In the genomic region with DNA sequence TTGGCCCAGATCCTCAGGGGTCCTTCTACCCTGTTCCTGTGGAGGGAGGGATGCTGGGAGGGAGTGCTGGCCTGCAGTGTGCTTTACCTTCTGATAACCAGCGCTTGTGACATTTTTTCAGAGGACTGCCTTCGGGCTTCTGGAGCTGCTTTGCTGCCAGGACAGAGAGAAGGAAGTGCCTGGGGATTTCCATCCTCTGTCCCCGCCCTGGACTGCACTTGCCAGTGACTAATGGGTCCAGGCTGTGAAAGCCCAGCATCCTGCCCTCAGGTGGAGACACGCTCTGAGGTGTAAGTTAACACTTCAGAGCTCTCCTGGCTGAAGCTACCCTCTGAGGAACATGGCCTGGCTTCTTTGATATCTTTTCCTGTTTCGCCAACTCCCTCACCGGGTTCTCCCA, we compare ENCODE assay signal across 24 cellular contexts.
DNase-seq lines count a peak whose midpoint lies in the region; ATAC-seq, FAIRE-seq and TF ChIP-seq lines count a peak whose summit lies in the region.
"Had no signal": no experiment of that assay in that cellular context is flagged by ENCODE, and none has a peak within 500 bp of the region (broad histone marks: within the 10 kb centered on the region; RNA-seq: fewer than 3 reads in every experiment).

No MANE protein-coding gene starts in this region.

- CTCF ChIA-PET in activated CD4-positive, alpha-beta T cell treated with anti-CD3 and anti-CD28 coated beads for 36 hours (lab: Charles Lee), result no interaction called here

- ATAC-seq in activated CD4-positive, alpha-beta T cell treated with anti-CD3 and anti-CD28 coated beads for 36 hours, result no peak
- no peak for ATAC-seq in GM18870 (IDR thresholded peaks at IDR 0.05; ENCODE audit: unreplicated experiment)
- no peak for ATAC-seq in GM21360 (IDR thresholded peaks at IDR 0.05; ENCODE audit: unreplicated experiment)
- ATAC-seq: psoas muscle had no signal

- POLR2A ChIA-PET in activated CD4-positive, alpha-beta T cell treated with anti-CD3 and anti-CD28 coated beads for 36 hours (lab: Charles Lee), result no interaction called here

- FAIRE-seq in H54 (lab: Jason Lieb, UNC), result no peak
- FAIRE-seq: A204.1, GM18507 had no signal

- H3K27me3 Mint-ChIP-seq in activated CD4-positive, alpha-beta T cell treated with anti-CD3 and anti-CD28 coated beads for 36 hours, result peaks cover 5% of the 10 kb centered on the region

- intact Hi-C loops in activated CD4-positive, alpha-beta T cell treated with anti-CD3 and anti-CD28 coated beads for 36 hours (cut with DNase I, micrococcal nuclease), result no loop called here

- no peaks in the 10 kb centered on the region for H3K36me3 Mint-ChIP-seq in activated CD4-positive, alpha-beta T cell treated with anti-CD3 and anti-CD28 coated beads for 36 hours (ENCODE audit: low read depth)
- H3K36me3 Mint-ChIP-seq: mesothelial cell of epicardium had no signal

- peak; percentile 30 for DNase-seq in activated CD4-positive, alpha-beta T cell treated with anti-CD3 and anti-CD28 coated beads for 36 hours
- DNase-seq in activated CD4-positive, alpha-beta T cell treated with anti-CD3 and anti-CD28 coated beads for 4 hours, result no peak
- DNase-seq in H54 (ENCODE audit: insufficient read length, low spot score), result peak; percentile 41
- DNase-seq in SW480 (ENCODE audit: low spot score), result peak; percentile 33
- DNase-seq in islet precursor cell, result peak; percentile 62
- no peak for DNase-seq in hypothalamus (lab: John Stamatoyannopoulos, UW)
- DNase-seq: activated CD4-positive, CD25-positive, alpha-beta regulatory T cell; activated CD8-positive, alpha-beta memory T cell treated with anti-CD3 and anti-CD28 coated beads, Interleukin-2, amount 50 U/mL, for 48 hours; activated effector memory CD4-positive, alpha-beta T cell treated with anti-CD3 and anti-CD28 coated beads, Interleukin-2, amount 50 U/mL, for 16 hours; cerebellar nuclear complex; DMS153; effector memory CD4-positive, alpha-beta T cell; kidney glomerular epithelial cell; NCI-H2081 treated with DMSO at 0.1 percent for 48 hours; NCI-H524; OCI-M1; psoas muscle; stimulated activated CD8-positive, alpha-beta memory T cell treated with anti-CD3 and anti-CD28 coated beads, Interleukin-4, amount 100 ng/mL, for 48 hours had no signal

- no peak overlapping the region for H3K27ac Mint-ChIP-seq in activated CD4-positive, alpha-beta T cell treated with anti-CD3 and anti-CD28 coated beads for 36 hours
- H3K27ac Mint-ChIP-seq: mesothelial cell of epicardium; T-helper 2 cell treated with Interferon-gamma antibody and Interleukin-4, amounts not matched to agents 5 μg/mL and 100 μg/mL, for 36 hours had no signal

- H3K9me3 Mint-ChIP-seq in activated CD4-positive, alpha-beta T cell treated with anti-CD3 and anti-CD28 coated beads for 36 hours (ENCODE audit: low read depth), result peaks cover 3% of the 10 kb centered on the region

- no peak overlapping the region for H3K4me3 Mint-ChIP-seq in activated CD4-positive, alpha-beta T cell treated with anti-CD3 and anti-CD28 coated beads for 36 hours
- H3K4me3 Mint-ChIP-seq: mesothelial cell of epicardium; T-helper 2 cell treated with Interferon-gamma antibody and Interleukin-4, amounts not matched to agents 5 μg/mL and 100 μg/mL, for 36 hours had no signal

- TF ChIP-seq POLR2A in H54 (IDR thresholded peaks at IDR 0.05; ENCODE audit: low read depth, low read length), result no peak

- H3K4me1 Mint-ChIP-seq in activated CD4-positive, alpha-beta T cell treated with anti-CD3 and anti-CD28 coated beads for 36 hours, result no peaks in the 10 kb centered on the region
- H3K4me1 Mint-ChIP-seq: mesothelial cell of epicardium had no signal

Comparison
In these comparisons a context has a peak if more than half of its experiments do, and no peak if none do; other contexts are left out.
1. DNase-seq: peak in activated CD4-positive, alpha-beta T cell treated with anti-CD3 and anti-CD28 coated beads for 36 hours (single experiment), H54 (single experiment), SW480 (single experiment) and islet precursor cell (single experiment); none in activated CD4-positive, alpha-beta T cell treated with anti-CD3 and anti-CD28 coated beads for 4 hours (0 of 2) and hypothalamus (0 of 51).